In the genomic region with DNA sequence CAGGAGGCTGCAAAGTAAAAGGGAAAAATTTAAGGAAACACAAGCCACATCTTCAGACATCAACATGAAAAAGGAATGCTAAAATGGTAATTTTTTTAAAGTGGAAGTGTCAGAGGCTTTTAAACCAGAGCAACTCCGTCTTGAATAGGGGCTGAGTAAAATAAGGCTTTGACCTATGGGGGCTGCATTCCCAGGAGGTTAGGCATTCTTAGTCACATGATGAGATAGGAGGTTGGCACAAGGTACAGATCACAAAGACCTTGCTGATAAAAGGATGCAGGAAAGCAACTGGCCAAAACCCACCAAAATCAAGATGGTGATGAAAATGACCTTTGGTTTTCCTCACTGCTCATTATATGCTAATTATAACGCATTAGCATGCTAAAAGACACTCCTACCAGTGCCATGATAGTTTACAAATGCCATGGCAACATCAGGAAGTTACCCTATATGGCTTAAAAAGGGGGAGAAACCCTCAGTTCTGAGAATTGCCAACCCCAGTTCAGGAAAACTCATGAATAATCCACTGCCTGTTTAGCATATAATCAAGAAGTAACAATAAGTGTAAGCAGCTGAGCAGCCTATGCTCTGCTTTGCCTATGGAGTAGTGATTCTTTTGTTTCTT, we compare ENCODE assay signal across 22 cellular contexts.
"Had no signal": no experiment of that assay in that cellular context is flagged by ENCODE, and none has a peak within 500 bp of the region (broad histone marks: within the 10 kb centered on the region; RNA-seq: fewer than 3 reads in every experiment).

No MANE protein-coding gene starts in this region.

- H3K36me3 ChIP-seq: thyroid gland had no signal

- H3K4me1 ChIP-seq: esophagus muscularis mucosa, gastroesophageal sphincter, heart left ventricle, sigmoid colon, spleen, thyroid gland had no signal

- H3K36me3 Mint-ChIP-seq: activated naive CD8-positive, alpha-beta T cell had no signal

- H3K27me3 Mint-ChIP-seq: activated CD4-positive, alpha-beta memory T cell treated with anti-CD3 and anti-CD28 coated beads for 36 hours; stimulated activated memory B cell treated with anti-CD40 and anti-IgM and Interleukin-4, amounts not matched to agents 10 μg/mL and 1 μg/mL and 100 μg/mL, for 72 hours had no signal

- H3K9me3 ChIP-seq: esophagus muscularis mucosa, gastroesophageal sphincter, heart left ventricle, sigmoid colon, spleen, thyroid gland had no signal

- H3K27ac Mint-ChIP-seq: activated CD4-positive, alpha-beta memory T cell treated with anti-CD3 and anti-CD28 coated beads for 36 hours; activated CD4-positive, alpha-beta T cell treated with anti-CD3 and anti-CD28 coated beads for 36 hours; activated naive CD8-positive, alpha-beta T cell; activated T-helper 1 cell treated with anti-CD3 and anti-CD28 coated beads, Interleukin-12 subunit alpha, Interleukin-12 subunit beta, Interleukin-2, Interleukin-4 antibody, amounts not matched to agents 30 ng/mL and 10 ng/mL and 1 ng/mL, durations not matched to agents 14 hours and 24 hours and 36 hours; mesothelial cell of epicardium; nephron; stimulated activated memory B cell treated with anti-CD40 and anti-IgM and Interleukin-4, amounts not matched to agents 10 μg/mL and 1 μg/mL and 100 μg/mL, for 72 hours had no signal

- H3K4me1 Mint-ChIP-seq: activated CD4-positive, alpha-beta T cell treated with anti-CD3 and anti-CD28 coated beads for 36 hours; nephron had no signal

- H3K4me3 ChIP-seq: esophagus muscularis mucosa, gastroesophageal sphincter, heart left ventricle, lung, sigmoid colon, spleen, thyroid gland had no signal

- FAIRE-seq: endothelial cell of umbilical vein, TTC549 had no signal

- DNase-seq: activated CD4-positive, alpha-beta memory T cell treated with anti-CD3 and anti-CD28 coated beads for 36 hours; activated CD4-positive, alpha-beta T cell treated with anti-CD3 and anti-CD28 coated beads for 36 hours; activated T-cell treated with anti-CD3 and anti-CD28 coated beads for 4 hours; effector CD8-positive, alpha-beta T cell; heart left ventricle; islet precursor cell; nucleus accumbens; sigmoid colon; spleen; stimulated activated CD4-positive, alpha-beta T cell treated with anti-CD3 and anti-CD28 coated beads, Interleukin-4, amount 100 ng/mL, for 4 hours; T-helper 2 cell; thyroid gland had no signal

- ATAC-seq: activated CD4-positive, alpha-beta T cell treated with anti-CD3 and anti-CD28 coated beads for 36 hours; gastroesophageal sphincter; heart left ventricle; stimulated activated memory B cell treated with anti-CD40 and anti-IgM and Interleukin-4, amounts not matched to agents 10 μg/mL and 1 μg/mL and 100 μg/mL, for 72 hours had no signal

- H3K27ac ChIP-seq: esophagus muscularis mucosa, gastroesophageal sphincter, heart left ventricle, sigmoid colon, spleen, thyroid gland had no signal

- H3K4me3 Mint-ChIP-seq: activated CD4-positive, alpha-beta memory T cell treated with anti-CD3 and anti-CD28 coated beads for 36 hours; activated CD4-positive, alpha-beta T cell treated with anti-CD3 and anti-CD28 coated beads for 36 hours; activated naive CD8-positive, alpha-beta T cell; activated T-helper 1 cell treated with anti-CD3 and anti-CD28 coated beads, Interleukin-12 subunit alpha, Interleukin-12 subunit beta, Interleukin-2, Interleukin-4 antibody, amounts not matched to agents 30 ng/mL and 10 ng/mL and 1 ng/mL, durations not matched to agents 14 hours and 24 hours and 36 hours; mesothelial cell of epicardium; nephron; stimulated activated memory B cell treated with anti-CD40 and anti-IgM and Interleukin-4, amounts not matched to agents 10 μg/mL and 1 μg/mL and 100 μg/mL, for 72 hours had no signal

- H3K27me3 ChIP-seq: esophagus muscularis mucosa, gastroesophageal sphincter, sigmoid colon, spleen, thyroid gland had no signal

- H3K9me3 Mint-ChIP-seq: activated CD4-positive, alpha-beta memory T cell treated with anti-CD3 and anti-CD28 coated beads for 36 hours; activated T-helper 1 cell treated with anti-CD3 and anti-CD28 coated beads, Interleukin-12 subunit alpha, Interleukin-12 subunit beta, Interleukin-2, Interleukin-4 antibody, amounts not matched to agents 30 ng/mL and 10 ng/mL and 1 ng/mL, durations not matched to agents 14 hours and 24 hours and 36 hours; mesothelial cell of epicardium; nephron had no signal
